ENCODE assay signal across 8 cellular contexts in genomic region chr2:223944704-223945531, GRCh38. TPM values are rescaled to one million over a fixed set of nuclear protein-coding genes. Genes with fewer than 3 reads are reported as not detected.
A peak's percentile ranks its signal among the peaks of the same experiment; 100 is the strongest.
DNase-seq lines count a peak whose midpoint lies in the region; ATAC-seq and TF ChIP-seq lines count a peak whose summit lies in the region.

WDFY1 (minus strand) TSS chr2:223945335; CDS start chr2:223945284, 51 bp downstream.

- peak within 1 kb of the TSS; percentile 74 for H3K4me3 ChIP-seq in PC-9
- peak within 1 kb of the TSS; percentile 93 for H3K4me3 ChIP-seq in epithelial cell of proximal tubule (ENCODE audit: low read depth, low read length)
- H3K4me3 ChIP-seq in mucosa of rectum (ENCODE audit: low read length in 2 of 2): peak within 1 kb of the TSS; percentile 82 to 95

- POLR2A ChIA-PET in PC-9 (lab: Charles Lee; ENCODE audit: unreplicated experiment): interaction anchor here (0.6 to 0.7 kb wide), 2 partner anchors 144 to 418 kb away, joined by 3 to 20 read pairs; no protein-coding TSS in a partner anchor

- 0 out of 2 replicates have a peak within 1 kb of the TSS, but pooled peaks have one; percentile 1 for H3K27ac ChIP-seq in PC-9
- peak within 1 kb of the TSS; percentile 92 to 95 for H3K27ac ChIP-seq in mucosa of rectum (ENCODE audit: low read depth in 2 of 2, low read length in 2 of 2)

- ATAC-seq in GM21526 (IDR thresholded peaks at IDR 0.05; ENCODE audit: low FRiP score, unreplicated experiment): peak; percentile 82

- H3K9ac ChIP-seq in mucosa of rectum (ENCODE audit: low read depth in 1 of 2, low read length in 2 of 2): peak within 1 kb of the TSS; percentile 91 to 97

- no peak for TF ChIP-seq CTCF in PC-9 (conservative IDR thresholded peaks at IDR 0.05)
- no peak for TF ChIP-seq CTCF in epithelial cell of proximal tubule (conservative IDR thresholded peaks at IDR 0.05; ENCODE audit: low read depth, low read length)

- DNase-seq in DMS114 treated with DMSO at 0.1 percent for 48 hours (lab: John Stamatoyannopoulos, UW; ENCODE audit: unreplicated experiment): peak; percentile 64
- peak; percentile 94 for DNase-seq in HuH-7 (ENCODE audit: low spot score)
- DNase-seq in PC-9: peak; percentile 77 to 94
- peak; percentile 83 for DNase-seq in activated T-cell treated with anti-CD3 and anti-CD28 coated beads, Interleukin-2, amount 50 U/mL, for 1 hour
- DNase-seq in epithelial cell of proximal tubule (ENCODE audit: low read depth): no peak
- peak; percentile 49 to 63 for DNase-seq in stimulated activated CD8-positive, alpha-beta memory T cell treated with anti-CD3 and anti-CD28 coated beads, Interleukin-4, amount 100 ng/mL, for 4 hours (ENCODE audit: low read depth in 2 of 2, low spot score in 1 of 2)

- H3K9me2 ChIP-seq in PC-9 (ENCODE audit: insufficient read depth): no peaks in the 10 kb centered on the region

- H3K4me1 ChIP-seq in PC-9 (replicated peaks; ENCODE audit: insufficient read depth) (peaks cover 42% of the 10 kb centered on the region), mucosa of rectum (ENCODE audit: control insufficient read depth in 2 of 2, insufficient read depth in 2 of 2, low read length in 2 of 2) (peaks cover 18 to 25% of the 10 kb centered on the region in 2 donors)

- CTCF ChIA-PET in PC-9 (lab: Charles Lee): no interaction called here

- BruUV-seq in PC-9 (replicated peaks; lab: Mats Ljungman, UMichigan): no TSS peak

- H3K27me3 ChIP-seq in PC-9 (ENCODE audit: insufficient read depth, low read depth) (no peaks in the 10 kb centered on the region), mucosa of rectum (ENCODE audit: control insufficient read depth in 2 of 2, insufficient read depth in 2 of 2, low read length in 2 of 2) (no peaks in the 10 kb centered on the region)

- peaks cover 44% of the 10 kb centered on the region for H3F3A ChIP-seq in PC-9 (ENCODE audit: insufficient read depth, low read depth)

- intact Hi-C loops in PC-9 (cut with micrococcal nuclease; ENCODE audit: unreplicated experiment): loop anchor here (1.0 to 10.0 kb wide), 5 partner anchors 12 to 973 kb away; partner anchors contain the start of genes AP1S3, CUL3 and MRPL44

- H3K36me3 ChIP-seq in PC-9 (ENCODE audit: low read depth) (peaks cover 5% of the 10 kb centered on the region; the same call in 1 of the 2 replicates), mucosa of rectum (ENCODE audit: control insufficient read depth in 2 of 2, insufficient read depth in 2 of 2, low read length in 2 of 2) (no peaks in the 10 kb centered on the region)

- H3K4me2 ChIP-seq in PC-9: peak within 1 kb of the TSS; percentile 77

- no peaks in the 10 kb centered on the region for H4K20me1 ChIP-seq in PC-9 (ENCODE audit: insufficient read depth)

- H3K9me3 ChIP-seq in PC-9 (ENCODE audit: insufficient read depth, low read depth) (no peaks in the 10 kb centered on the region), mucosa of rectum (ENCODE audit: control insufficient read depth in 2 of 2, low read length in 2 of 2) (no peaks in the 10 kb centered on the region)

- H2AFZ ChIP-seq in PC-9: peak within 1 kb of the TSS; percentile 91

- peaks cover 39% of the 10 kb centered on the region for H3K79me2 ChIP-seq in PC-9 (ENCODE audit: low read depth)

RNA-seq across cellular contexts. Expression of gene WDFY1, which starts in this region (rescaled TPM):
- 81.9 and 84.4 TPM in 2 replicates for total RNA-seq in PC-9 (2021)
- 27.5 and 28.6 TPM in 2 replicates for total RNA-seq in epithelial cell of proximal tubule
